ENCODE assay signal across 7 cellular contexts in the genomic region with DNA sequence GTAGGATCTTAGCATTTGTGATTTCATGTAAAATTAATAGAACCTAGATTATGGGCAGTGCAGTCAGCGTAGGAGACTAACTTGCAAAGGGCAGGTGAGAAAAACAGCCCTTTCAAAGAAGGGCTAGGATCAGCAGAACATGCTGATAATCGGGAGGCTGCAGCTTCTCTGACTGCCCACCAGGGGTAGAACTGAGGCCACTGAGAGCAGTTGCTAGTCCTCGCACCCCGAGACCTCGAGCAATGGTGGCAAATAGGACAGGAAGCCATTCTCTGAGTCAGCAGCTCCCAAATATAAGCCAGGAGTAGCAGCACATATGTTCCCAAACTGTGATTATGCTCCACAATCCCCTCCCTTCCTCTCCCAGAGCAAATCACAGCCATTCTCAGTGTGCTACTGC.
A peak's percentile ranks its signal among the peaks of the same experiment; 100 is the strongest.
DNase-seq lines count a peak whose midpoint lies in the region; ATAC-seq, FAIRE-seq and TF ChIP-seq lines count a peak whose summit lies in the region.

No MANE protein-coding gene starts in this region.

- ATAC-seq in CD4-positive, alpha-beta T cell (ENCODE audit: poor library complexity) = no peak

- H3K9me2 ChIP-seq in Karpas-422 (replicated peaks; ENCODE audit: insufficient read depth, low read length) = no peaks in the 10 kb centered on the region

- H3K27me3 ChIP-seq in Karpas-422 (ENCODE audit: low read length) (no peaks in the 10 kb centered on the region), bronchial epithelial cell (ENCODE audit: control insufficient read depth, insufficient read depth, low read length) (no peaks in the 10 kb centered on the region), osteoblast (ENCODE audit: insufficient read depth, low read length) (no peaks in the 10 kb centered on the region)
- H3K27me3 ChIP-seq in CD4-positive, alpha-beta T cell (ENCODE audit: control insufficient read depth, insufficient read depth, low read length) = no peaks in the 10 kb centered on the region

- H3K4me2 ChIP-seq in Karpas-422 (ENCODE audit: low read depth, low read length, poor library complexity, severe bottlenecking) (no peak overlapping the region), osteoblast (ENCODE audit: insufficient read depth, low read length) (no peak overlapping the region)

- FAIRE-seq in GM12891 (lab: Jason Lieb, UNC) (no peak), bronchial epithelial cell (lab: Jason Lieb, UNC) (no peak)

- no peaks in the 10 kb centered on the region for H3K9me3 Mint-ChIP-seq in CD4-positive, alpha-beta T cell

- H3K4me3 Mint-ChIP-seq in CD4-positive, alpha-beta T cell = no peak overlapping the region

- TF ChIP-seq CTCF in bronchial epithelial cell (IDR thresholded peaks at IDR 0.05; ENCODE audit: insufficient read depth, low read length, severe bottlenecking) = peak; percentile 52
- TF ChIP-seq CTCF in osteoblast (IDR thresholded peaks at IDR 0.05; ENCODE audit: extremely low read depth, low read depth, low read length) = peak; percentile 55
- TF ChIP-seq CTCF in CD4-positive, alpha-beta T cell (IDR thresholded peaks at IDR 0.05) = no peak

- H3K36me3 ChIP-seq in Karpas-422 (ENCODE audit: insufficient read depth, low read length) (no peaks in the 10 kb centered on the region), bronchial epithelial cell (ENCODE audit: control insufficient read depth, insufficient read depth, low read length) (no peaks in the 10 kb centered on the region), osteoblast (ENCODE audit: insufficient read depth, low read length) (no peaks in the 10 kb centered on the region)

- POLR2A ChIA-PET in CD4-positive, alpha-beta T cell (lab: Charles Lee) = no interaction called here

- H3K79me2 ChIP-seq in Karpas-422 (ENCODE audit: low read length) (no peaks in the 10 kb centered on the region), osteoblast (ENCODE audit: insufficient read depth, low read length) (no peaks in the 10 kb centered on the region)

- H3K4me3 ChIP-seq in Karpas-422 (ENCODE audit: low read length) (no peak overlapping the region), bronchial epithelial cell (ENCODE audit: low read depth, low read length) (no peak overlapping the region), osteoblast (ENCODE audit: insufficient read depth, low read length) (no peak overlapping the region)

- H3K27ac Mint-ChIP-seq in CD4-positive, alpha-beta T cell = no peak overlapping the region

- H3K9ac ChIP-seq in Karpas-422 (ENCODE audit: low read length) = no peak overlapping the region

- intact Hi-C loops in CD4-positive, alpha-beta T cell (cut with DNase I, micrococcal nuclease) = no loop called here

- DNase-seq in GM12891 (ENCODE audit: insufficient read length, low spot score) = peak; percentile 2
- DNase-seq in Karpas-422 = peak; percentile 71
- DNase-seq in bronchial epithelial cell (ENCODE audit: low read depth) = peak; percentile 52
- DNase-seq in osteoblast (ENCODE audit: insufficient read length, low spot score, missing footprints) = peak; percentile 43
- no peak for DNase-seq in OCI-M2 (lab: John Stamatoyannopoulos, UW; ENCODE audit: unreplicated experiment)
- DNase-seq in cerebellum (ENCODE audit: low spot score) = no peak
- no peak for DNase-seq in CD4-positive, alpha-beta T cell

- H2AFZ ChIP-seq in Karpas-422 (ENCODE audit: low read length) = no peak overlapping the region
- peak overlapping the region; percentile 67 for H2AFZ ChIP-seq in osteoblast (ENCODE audit: low read length)

- TF ChIP-seq POLR2A in GM12891 (IDR thresholded peaks at IDR 0.05; ENCODE audit: low read depth, low read length) = no peak

- no peak overlapping the region for H3K27ac ChIP-seq in Karpas-422 (ENCODE audit: low read length)
- H3K27ac ChIP-seq in osteoblast (ENCODE audit: low read depth, low read length) = no peak overlapping the region
- H3K27ac ChIP-seq in CD4-positive, alpha-beta T cell (ENCODE audit: low read depth, low read length) = no peak overlapping the region

- no peaks in the 10 kb centered on the region for H3K4me1 Mint-ChIP-seq in CD4-positive, alpha-beta T cell (ENCODE audit: low read depth)

- CTCF ChIA-PET in CD4-positive, alpha-beta T cell (lab: Charles Lee) = no interaction called here

- no peaks in the 10 kb centered on the region for H3K4me1 ChIP-seq in Karpas-422 (ENCODE audit: low read length)
- H3K4me1 ChIP-seq in osteoblast (ENCODE audit: insufficient read depth, low read length) = no peaks in the 10 kb centered on the region

- H3K9me3 ChIP-seq in Karpas-422 (ENCODE audit: low read length) (no peaks in the 10 kb centered on the region), osteoblast (ENCODE audit: low read depth, low read length) (no peaks in the 10 kb centered on the region)
- no peaks in the 10 kb centered on the region for H3K9me3 ChIP-seq in CD4-positive, alpha-beta T cell (ENCODE audit: control insufficient read depth, low read length)

- H4K20me1 ChIP-seq in Karpas-422 (ENCODE audit: insufficient read depth, low read depth, low read length) (no peaks in the 10 kb centered on the region), osteoblast (ENCODE audit: insufficient read depth, low read length) (no peaks in the 10 kb centered on the region)

- H3K27me3 Mint-ChIP-seq in CD4-positive, alpha-beta T cell = no peaks in the 10 kb centered on the region

- H3K36me3 Mint-ChIP-seq in CD4-positive, alpha-beta T cell (ENCODE audit: low read depth) = no peaks in the 10 kb centered on the region

TF ChIP-seq in GM12891, 5 proteins besides CTCF, POLR2A, EP300 and RAD21:
- TF ChIP-seq SPI1 (IDR thresholded peaks at IDR 0.05; ENCODE audit: low read depth, low read length) = no peak
- TF ChIP-seq TAF1 (IDR thresholded peaks at IDR 0.05; ENCODE audit: low read depth, low read length) = no peak
- TF ChIP-seq POLR2AphosphoS5 (IDR thresholded peaks at IDR 0.05; ENCODE audit: low read depth, low read length) = no peak
- TF ChIP-seq PAX5 (IDR thresholded peaks at IDR 0.05; ENCODE audit: insufficient read depth, low read length, severe bottlenecking) = no peak
- no peak for TF ChIP-seq POU2F2 (IDR thresholded peaks at IDR 0.05; ENCODE audit: low read depth, low read length)

Comparison
In these comparisons a context has a peak if more than half of its experiments do, and no peak if none do; other contexts are left out.
1. DNase-seq: peak in GM12891 (single experiment), Karpas-422 (single experiment), bronchial epithelial cell (single experiment) and osteoblast (single experiment); none in OCI-M2 (single experiment), cerebellum (single experiment) and CD4-positive, alpha-beta T cell (0 of 10).